Comparison of ENCODE assay signal across 19 cellular contexts in the genomic region with DNA sequence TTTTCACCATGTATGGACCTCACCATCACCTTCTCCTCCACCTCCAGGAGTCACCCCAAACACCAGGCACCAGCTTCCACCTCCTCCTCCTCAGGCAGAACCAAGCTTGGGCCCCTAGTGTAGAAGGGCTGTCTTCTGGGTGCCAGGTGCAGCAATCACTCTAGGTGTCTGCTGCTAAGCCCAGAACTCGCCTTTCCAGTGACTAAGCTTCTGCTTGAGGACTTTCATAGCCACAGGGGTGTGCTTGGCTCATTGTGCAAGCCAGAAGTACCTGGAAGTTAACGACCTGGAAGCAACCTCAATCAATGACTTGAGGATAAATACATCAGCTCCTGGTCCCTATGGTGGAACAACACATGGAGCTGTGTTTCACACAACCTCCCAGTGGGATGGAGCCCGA. TPM values are rescaled to one million over a fixed set of nuclear protein-coding genes. Genes with fewer than 3 reads are reported as not detected.
DNase-seq lines count a peak whose midpoint lies in the region; ATAC-seq and TF ChIP-seq lines count a peak whose summit lies in the region.
"Had no signal": no experiment of that assay in that cellular context is flagged by ENCODE, and none has a peak within 500 bp of the region (broad histone marks: within the 10 kb centered on the region; RNA-seq: fewer than 3 reads in every experiment).

No MANE protein-coding gene starts in this region.

- H3K9me3 ChIP-seq in mammary epithelial cell (replicated peaks; ENCODE audit: insufficient read depth, low read length) = no peaks in the 10 kb centered on the region
- no peaks in the 10 kb centered on the region for H3K9me3 ChIP-seq in breast epithelium

- dilution Hi-C loops in mammary epithelial cell (cut with HindIII; ENCODE audit: low sequenced_read_pairs) = no loop called here

- H3K4me1 ChIP-seq in mammary epithelial cell (ENCODE audit: insufficient read depth, low read length) (peaks cover 4% of the 10 kb centered on the region), breast epithelium (no peaks in the 10 kb centered on the region)
- H3K4me1 ChIP-seq: BLaER1 had no signal

- H3K27ac ChIP-seq in mammary epithelial cell (ENCODE audit: insufficient read depth, low read depth, low read length) (no peak overlapping the region), breast epithelium (no peak overlapping the region)
- H3K27ac ChIP-seq: 22Rv1, BLaER1, C4-2B had no signal

- H3K4me2 ChIP-seq in mammary epithelial cell (ENCODE audit: insufficient read depth, low read depth, low read length) = no peak overlapping the region
- H3K4me2 ChIP-seq: BLaER1, GM23338 had no signal

- H4K20me1 ChIP-seq in mammary epithelial cell (ENCODE audit: insufficient read depth, low read length) = no peaks in the 10 kb centered on the region
- H4K20me1 ChIP-seq: BLaER1 had no signal

- in situ Hi-C loops in mammary epithelial cell (cut with MboI; ENCODE audit: low sequenced_read_pairs in 2 of 2) = no loop called here

- H3K9me3 Mint-ChIP-seq in natural killer cell = no peaks in the 10 kb centered on the region

- H3K79me2 ChIP-seq in mammary epithelial cell (ENCODE audit: insufficient read depth, low read length) = no peaks in the 10 kb centered on the region

- intact Hi-C loops in mammary epithelial cell (cut with micrococcal nuclease) = no loop called here
- intact Hi-C loops in breast epithelium (cut with DNase I; ENCODE audit: low total_unique reads) = no loop called here
- intact Hi-C loops in natural killer cell (cut with micrococcal nuclease) = no loop called here

- H3K36me3 Mint-ChIP-seq in natural killer cell = no peaks in the 10 kb centered on the region
- H3K36me3 Mint-ChIP-seq: CD4-positive, CD25-positive, alpha-beta regulatory T cell had no signal

- H3K27ac Mint-ChIP-seq in natural killer cell = no peak overlapping the region
- H3K27ac Mint-ChIP-seq: B cell; CD4-positive, CD25-positive, alpha-beta regulatory T cell; GM23338 had no signal

- peak; percentile 50 for ATAC-seq in esophagus mucosa
- ATAC-seq in natural killer cell = no peak
- ATAC-seq: GM23338, HCT116 had no signal

- H3K4me3 ChIP-seq in mammary epithelial cell (replicated peaks in 1 of 3; ENCODE audit: insufficient read depth in 1 of 3, low read depth in 2 of 3, low read length in 3 of 3) = no peak overlapping the region
- H3K4me3 ChIP-seq in breast epithelium = no peak overlapping the region
- H3K4me3 ChIP-seq: BLaER1, GM23338 had no signal

- TF ChIP-seq POLR2A in breast epithelium (IDR thresholded peaks at IDR 0.05) = no peak

- no peaks in the 10 kb centered on the region for H3K4me1 Mint-ChIP-seq in natural killer cell
- H3K4me1 Mint-ChIP-seq: B cell; CD4-positive, CD25-positive, alpha-beta regulatory T cell; CD8-positive, alpha-beta memory T cell; H9 had no signal

- no peak for TF ChIP-seq CTCF in mammary epithelial cell (conservative IDR thresholded peaks at IDR 0.05 in 1 of 2, IDR thresholded peaks at IDR 0.05 in 1 of 2; ENCODE audit: extremely low read depth in 1 of 2, insufficient read depth in 1 of 2, low read depth in 1 of 2, low read length in 2 of 2)
- no peak for TF ChIP-seq CTCF in breast epithelium (IDR thresholded peaks at IDR 0.05)
- no peak for TF ChIP-seq CTCF in natural killer cell (IDR thresholded peaks at IDR 0.05)

- DNase-seq in mammary epithelial cell = peak; percentile 25
- no peak for DNase-seq in breast epithelium (ENCODE audit: low spot score in 2 of 2)
- peak; percentile 33 for DNase-seq in renal cortical epithelial cell (ENCODE audit: low read depth)
- DNase-seq in natural killer cell = no peak
- no peak for DNase-seq in retina
- DNase-seq: CD4-positive, CD25-positive, alpha-beta regulatory T cell; CD8-positive, alpha-beta memory T cell; DMS 273 treated with DMSO at 0.1 percent for 48 hours; DMS79; EL; GF-D8; H9 had no signal

- H2AFZ ChIP-seq in mammary epithelial cell (ENCODE audit: low read depth, low read length) = no peak overlapping the region
- H2AFZ ChIP-seq: GM23338 had no signal

- CTCF ChIA-PET in mammary epithelial cell (lab: Charles Lee; ENCODE audit: low non-redundant PET) = no interaction called here

- no peak overlapping the region for H3K9ac ChIP-seq in mammary epithelial cell (ENCODE audit: insufficient read depth, low read length)
- H3K9ac ChIP-seq: BLaER1 had no signal

- H3K36me3 ChIP-seq in mammary epithelial cell (ENCODE audit: insufficient read depth, low read length) = no peaks in the 10 kb centered on the region
- no peaks in the 10 kb centered on the region for H3K36me3 ChIP-seq in breast epithelium
- H3K36me3 ChIP-seq: BLaER1 had no signal

- peaks cover 11 to 17% of the 10 kb centered on the region in 2 donors for H3K27me3 Mint-ChIP-seq in natural killer cell (ENCODE audit: low read depth in 2 of 2)

- no TSS peak for BruUV-seq in mammary epithelial cell (replicated peaks; lab: Mats Ljungman, UMichigan)

- H3K27me3 ChIP-seq in mammary epithelial cell (ENCODE audit: insufficient read depth, low read length) (peaks cover 2% of the 10 kb centered on the region), breast epithelium (no peaks in the 10 kb centered on the region)
- H3K27me3 ChIP-seq: BLaER1 had no signal

- WGBS in mammary epithelial cell (ENCODE audit: low coverage, missing lambda C conversion rate) = 41% methylated on average over 3 of the region's 3 CpGs

- H3K4me3 Mint-ChIP-seq in natural killer cell = no peak overlapping the region
- H3K4me3 Mint-ChIP-seq: B cell; CD4-positive, CD25-positive, alpha-beta regulatory T cell; CD8-positive, alpha-beta memory T cell; GM23338; H9 had no signal

RNA-seq across cellular contexts. Expression of a gene that starts 49.8 kb away (rescaled TPM):
- total RNA-seq in mammary epithelial cell = 1 to 10 TPM; 2.5 to 6.3 TPM
- 3.3 TPM for polyA plus RNA-seq in mammary epithelial cell
- polyA minus RNA-seq in mammary epithelial cell = 10.2 TPM
- 10 to 100 TPM; 10.7 to 20.8 (median 19.0) TPM for total RNA-seq in breast epithelium
- total RNA-seq in esophagus mucosa = 1.5 TPM
- total RNA-seq in renal cortical epithelial cell = 20.1 and 20.3 TPM in 2 replicates
- 10 to 100 TPM; 13.0 to 32.4 (median 21.7) TPM for total RNA-seq in natural killer cell

Comparison
In these comparisons a context has a peak if more than half of its experiments do, and no peak if none do; other contexts are left out.
1. DNase-seq: peak in mammary epithelial cell (single experiment) and renal cortical epithelial cell (single experiment); none in breast epithelium (0 of 2), natural killer cell (single experiment) and retina (single experiment).